ENCODE assay signal across 22 cellular contexts in the genomic region with DNA sequence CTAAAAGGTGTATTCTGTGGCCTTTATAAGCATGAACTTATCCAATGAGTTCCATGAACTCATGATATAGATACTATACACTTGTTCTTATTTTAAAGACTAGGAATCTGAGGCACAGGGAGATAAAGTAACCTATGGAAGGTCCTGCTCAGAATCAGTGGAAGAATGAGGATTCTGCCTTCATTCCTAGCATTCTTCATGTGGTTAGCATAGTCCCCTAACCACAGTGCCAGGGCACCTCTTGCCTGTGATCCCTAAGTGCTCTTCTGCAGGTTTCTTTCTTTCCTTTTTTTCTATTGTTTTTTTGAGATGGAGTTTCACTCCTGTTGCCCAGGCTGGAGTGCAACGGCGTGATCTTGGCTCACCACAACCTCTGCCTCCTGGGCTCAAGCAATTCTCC.
DNase-seq lines count a peak whose midpoint lies in the region; ATAC-seq and TF ChIP-seq lines count a peak whose summit lies in the region.
"Had no signal": no experiment of that assay in that cellular context is flagged by ENCODE, and none has a peak within 500 bp of the region (broad histone marks: within the 10 kb centered on the region; RNA-seq: fewer than 3 reads in every experiment).

No MANE protein-coding gene starts in this region.

- CTCF ChIA-PET in mammary epithelial cell (lab: Charles Lee; ENCODE audit: low non-redundant PET), result no interaction called here

- intact Hi-C loops in mammary epithelial cell (cut with micrococcal nuclease) (no loop called here), breast epithelium (cut with DNase I; ENCODE audit: low total_unique reads) (no loop called here), posterior vena cava (cut with DNase I) (no loop called here)

- H3K9ac ChIP-seq in mammary epithelial cell (ENCODE audit: insufficient read depth, low read length) (no peak overlapping the region), MM.1S (ENCODE audit: low read length) (no peak overlapping the region)
- H3K9ac ChIP-seq: BLaER1 treated with 17β-estradiol and CSF1 and Interleukin-3, amounts not matched to agents 10 nM and 100 nM; parathyroid adenoma had no signal

- H3K27ac ChIP-seq in mammary epithelial cell (ENCODE audit: insufficient read depth, low read depth, low read length) (no peak overlapping the region), breast epithelium (no peak overlapping the region), SJSA1 (peak overlapping the region; percentile 27), MM.1S (ENCODE audit: low read length) (no peak overlapping the region)
- H3K27ac ChIP-seq: 22Rv1; BLaER1 treated with 17β-estradiol and CSF1 and Interleukin-3, amounts not matched to agents 10 nM and 100 nM; parathyroid adenoma; skin epidermis; stomach had no signal

- H3K4me2 ChIP-seq in mammary epithelial cell (ENCODE audit: insufficient read depth, low read depth, low read length), result peak overlapping the region; percentile 10
- H3K4me2 ChIP-seq in MM.1S (ENCODE audit: low read depth, low read length), result no peak overlapping the region
- H3K4me2 ChIP-seq: BLaER1 treated with 17β-estradiol and CSF1 and Interleukin-3, amounts not matched to agents 10 nM and 100 nM had no signal

- 21% methylated on average over 2 of the region's 2 CpGs for WGBS in mammary epithelial cell (ENCODE audit: low coverage, missing lambda C conversion rate)

- ATAC-seq in HG02623 (IDR thresholded peaks at IDR 0.05; ENCODE audit: unreplicated experiment), result no peak
- ATAC-seq: naive thymus-derived CD4-positive, alpha-beta T cell had no signal

- H2AFZ ChIP-seq in mammary epithelial cell (ENCODE audit: low read depth, low read length) (no peak overlapping the region), MM.1S (ENCODE audit: low read length) (no peak overlapping the region)
- H2AFZ ChIP-seq: parathyroid adenoma had no signal

- H3K36me3 ChIP-seq in mammary epithelial cell (ENCODE audit: insufficient read depth, low read length), result no peaks in the 10 kb centered on the region
- H3K36me3 ChIP-seq in breast epithelium, result no peaks in the 10 kb centered on the region
- H3K36me3 ChIP-seq in SJSA1, result no peaks in the 10 kb centered on the region
- no peaks in the 10 kb centered on the region for H3K36me3 ChIP-seq in MM.1S (replicated peaks; ENCODE audit: insufficient read depth, low read length)
- H3K36me3 ChIP-seq: BLaER1 treated with 17β-estradiol and CSF1 and Interleukin-3, amounts not matched to agents 10 nM and 100 nM; stomach had no signal

- DNase-seq in mammary epithelial cell (no peak), breast epithelium (ENCODE audit: low spot score in 2 of 2) (no peak), SJSA1 (ENCODE audit: low read depth in 1 of 2, low spot score in 2 of 2) (peak; percentile 55 to 65), glomerular visceral epithelial cell (ENCODE audit: extremely low spot score) (peak; percentile 78), MM.1S (no peak), amygdala (lab: John Stamatoyannopoulos, UW) (no peak), posterior vena cava (ENCODE audit: low spot score) (no peak)
- DNase-seq: activated CD4-positive, alpha-beta T cell treated with anti-CD3 and anti-CD28 coated beads, Interleukin-2, amount 50 U/mL, for 1 hour; activated CD8-positive, alpha-beta memory T cell treated with anti-CD3 and anti-CD28 coated beads, Interleukin-2, amount 50 U/mL, for 48 hours; aorta; GDM1; KBM-7; naive thymus-derived CD4-positive, alpha-beta T cell; NCI-H2029 treated with DMSO at 0.1 percent for 48 hours; NCI-H446; stimulated activated CD4-positive, alpha-beta T cell treated with anti-CD3 and anti-CD28 coated beads, Interleukin-4, amount 100 ng/mL, for 24 hours; stomach had no signal

- H3K9me2 ChIP-seq in MM.1S (replicated peaks; ENCODE audit: insufficient read depth, low read length), result no peaks in the 10 kb centered on the region

- no peaks in the 10 kb centered on the region for H3F3A ChIP-seq in MM.1S (ENCODE audit: insufficient read depth, low read length)

- no peak for TF ChIP-seq CTCF in mammary epithelial cell (conservative IDR thresholded peaks at IDR 0.05 in 1 of 2, IDR thresholded peaks at IDR 0.05 in 1 of 2; ENCODE audit: extremely low read depth in 1 of 2, insufficient read depth in 1 of 2, low read depth in 1 of 2, low read length in 2 of 2)
- no peak for TF ChIP-seq CTCF in breast epithelium (IDR thresholded peaks at IDR 0.05)
- TF ChIP-seq CTCF in MM.1S (IDR thresholded peaks at IDR 0.05; ENCODE audit: low read length), result no peak

- H3K27me3 ChIP-seq in mammary epithelial cell (ENCODE audit: insufficient read depth, low read length) (no peaks in the 10 kb centered on the region), breast epithelium (no peaks in the 10 kb centered on the region), SJSA1 (replicated peaks) (no peaks in the 10 kb centered on the region), MM.1S (replicated peaks; ENCODE audit: insufficient read depth, low read length) (no peaks in the 10 kb centered on the region)
- H3K27me3 ChIP-seq: BLaER1 treated with 17β-estradiol and CSF1 and Interleukin-3, amounts not matched to agents 10 nM and 100 nM; stomach had no signal

- peaks cover 42% of the 10 kb centered on the region for H3K4me1 ChIP-seq in mammary epithelial cell (ENCODE audit: insufficient read depth, low read length)
- H3K4me1 ChIP-seq in breast epithelium, result no peaks in the 10 kb centered on the region
- peaks cover 72% of the 10 kb centered on the region for H3K4me1 ChIP-seq in SJSA1 (replicated peaks)
- H3K4me1 ChIP-seq in MM.1S (ENCODE audit: low read length), result no peaks in the 10 kb centered on the region
- H3K4me1 ChIP-seq: parathyroid adenoma had no signal

- no peak for TF ChIP-seq POLR2A in breast epithelium (IDR thresholded peaks at IDR 0.05)

- H3K4me3 ChIP-seq in mammary epithelial cell (replicated peaks in 1 of 3; ENCODE audit: insufficient read depth in 1 of 3, low read depth in 2 of 3, low read length in 3 of 3) (no peak overlapping the region), breast epithelium (no peak overlapping the region), SJSA1 (no peak overlapping the region), MM.1S (ENCODE audit: low read length) (no peak overlapping the region)
- H3K4me3 ChIP-seq: BLaER1 treated with 17β-estradiol and CSF1 and Interleukin-3, amounts not matched to agents 10 nM and 100 nM; skin epidermis; stomach had no signal

- BruUV-seq in mammary epithelial cell (replicated peaks; lab: Mats Ljungman, UMichigan), result no TSS peak

- H4K20me1 ChIP-seq in mammary epithelial cell (ENCODE audit: insufficient read depth, low read length) (no peaks in the 10 kb centered on the region), MM.1S (ENCODE audit: insufficient read depth, low read length) (no peaks in the 10 kb centered on the region)
- H4K20me1 ChIP-seq: BLaER1 treated with 17β-estradiol and CSF1 and Interleukin-3, amounts not matched to agents 10 nM and 100 nM had no signal

- dilution Hi-C loops in mammary epithelial cell (cut with HindIII; ENCODE audit: low sequenced_read_pairs), result loop anchor here (5.0 kb wide), 1 partner anchor 42 kb away; no protein-coding TSS in a partner anchor

- H3K79me2 ChIP-seq in mammary epithelial cell (ENCODE audit: insufficient read depth, low read length) (peaks cover 3% of the 10 kb centered on the region), MM.1S (ENCODE audit: low read length) (no peaks in the 10 kb centered on the region)
- H3K79me2 ChIP-seq: parathyroid adenoma had no signal

- in situ Hi-C loops in mammary epithelial cell (cut with MboI; ENCODE audit: low sequenced_read_pairs in 2 of 2), result no loop called here

- H3K9me3 ChIP-seq in mammary epithelial cell (replicated peaks; ENCODE audit: insufficient read depth, low read length), result no peaks in the 10 kb centered on the region
- no peaks in the 10 kb centered on the region for H3K9me3 ChIP-seq in breast epithelium
- H3K9me3 ChIP-seq in SJSA1 (replicated peaks), result no peaks in the 10 kb centered on the region
- H3K9me3 ChIP-seq in MM.1S (replicated peaks; ENCODE audit: insufficient read depth, low read length), result no peaks in the 10 kb centered on the region
- H3K9me3 ChIP-seq: BLaER1 treated with 17β-estradiol and CSF1 and Interleukin-3, amounts not matched to agents 10 nM and 100 nM; stomach had no signal

Comparison
In these comparisons a context has a peak if more than half of its experiments do, and no peak if none do; other contexts are left out.
1. DNase-seq: peak in SJSA1 (2 of 2) and glomerular visceral epithelial cell (single experiment); none in mammary epithelial cell (single experiment), breast epithelium (0 of 2), MM.1S (single experiment), amygdala (0 of 56) and posterior vena cava (single experiment).